24 cellular contexts compared by ENCODE assay signal in genomic region chr2:199395311-199395710, GRCh38.
DNase-seq lines count a peak whose midpoint lies in the region; ATAC-seq and TF ChIP-seq lines count a peak whose summit lies in the region.
"Had no signal": no experiment of that assay in that cellular context is flagged by ENCODE, and none has a peak within 500 bp of the region (broad histone marks: within the 10 kb centered on the region; RNA-seq: fewer than 3 reads in every experiment).

No MANE protein-coding gene starts in this region.

- no peaks in the 10 kb centered on the region for H3K9me1 ChIP-seq in IMR-90 (ENCODE audit: insufficient read depth, low read length)

- H2AK5ac ChIP-seq in IMR-90 (ENCODE audit: low read depth, low read length) = no peak overlapping the region

- H2AFZ ChIP-seq in IMR-90 (replicated peaks; ENCODE audit: low read length, poor library complexity) = no peak overlapping the region

- in situ Hi-C loops in IMR-90 (cut with MboI; ENCODE audit: low sequenced_read_pairs) = no loop called here

- H2BK15ac ChIP-seq in IMR-90 (ENCODE audit: low read depth, low read length) = no peak overlapping the region

- no peak overlapping the region for H3K56ac ChIP-seq in IMR-90 (ENCODE audit: extremely low read depth, insufficient read depth, low read length)

- CTCF ChIA-PET in IMR-90 (lab: Yijun Ruan, JAX) = no interaction called here

- H3K14ac ChIP-seq in IMR-90 (replicated peaks; ENCODE audit: low read depth, low read length) = no peak overlapping the region

- DNase-seq in IMR-90 (peak; percentile 11), amniotic epithelial cell (ENCODE audit: low read depth) (peak; percentile 42), astrocyte of the hippocampus (ENCODE audit: low read depth, low spot score) (peak; percentile 54), fibroblast of pulmonary artery (ENCODE audit: low read depth) (peak; percentile 10), sigmoid colon (no peak), SKM-1 (lab: John Stamatoyannopoulos, UW; ENCODE audit: unreplicated experiment) (no peak), pons (ENCODE audit: low spot score) (no peak), T1000 (lab: John Stamatoyannopoulos, UW) (no peak)
- DNase-seq: 8988T; ACHN; AML-193; BE2C; CD4-positive, alpha-beta T cell; CD8-positive, alpha-beta memory T cell; DMS 273 treated with DMSO at 0.1 percent for 48 hours; DMS79; EL; GDM1; GOT3; HFFc6 had no signal

- no peaks in the 10 kb centered on the region for H3K9me3 ChIP-seq in IMR-90 (ENCODE audit: control insufficient read depth, insufficient read depth, low read length)
- no peaks in the 10 kb centered on the region for H3K9me3 ChIP-seq in sigmoid colon
- H3K9me3 ChIP-seq: A549; BE2C; BLaER1 treated with 17β-estradiol and CSF1 and Interleukin-3, amounts not matched to agents 10 nM and 100 nM; HAP-1 had no signal

- no peaks in the 10 kb centered on the region; a peak in 1 of 4 replicates for H3K79me1 ChIP-seq in IMR-90 (ENCODE audit: low read depth in 1 of 2, low read length in 2 of 2)

- no peak overlapping the region for H2AK9ac ChIP-seq in IMR-90 (replicated peaks; ENCODE audit: low read depth, low read length, poor library complexity)

- no peak overlapping the region for H3K4ac ChIP-seq in IMR-90 (ENCODE audit: low read depth, low read length)

- H3K27me3 ChIP-seq in IMR-90 (ENCODE audit: control insufficient read depth, insufficient read depth, low read length) (no peaks in the 10 kb centered on the region), sigmoid colon (no peaks in the 10 kb centered on the region)
- H3K27me3 ChIP-seq: BE2C; BLaER1 treated with 17β-estradiol and CSF1 and Interleukin-3, amounts not matched to agents 10 nM and 100 nM had no signal

- H3K4me1 ChIP-seq in IMR-90 (ENCODE audit: control insufficient read depth, insufficient read depth, low read length) = peaks cover 2% of the 10 kb centered on the region; the same call in 1 of the 2 replicates
- H3K4me1 ChIP-seq in sigmoid colon = no peaks in the 10 kb centered on the region
- H3K4me1 ChIP-seq: A549; BLaER1 treated with 17β-estradiol and CSF1 and Interleukin-3, amounts not matched to agents 10 nM and 100 nM; HAP-1 had no signal

- H4K5ac ChIP-seq in IMR-90 (ENCODE audit: low read depth, low read length) = no peak overlapping the region

- H3K27ac ChIP-seq in IMR-90 (ENCODE audit: insufficient read depth, low read length) = no peak overlapping the region
- no peak overlapping the region for H3K27ac ChIP-seq in sigmoid colon
- H3K27ac ChIP-seq: A549; BLaER1 treated with 17β-estradiol and CSF1 and Interleukin-3, amounts not matched to agents 10 nM and 100 nM had no signal

- no peak overlapping the region for H4K8ac ChIP-seq in IMR-90 (ENCODE audit: low read depth in 2 of 2, low read length in 2 of 2)

- POLR2A ChIA-PET in IMR-90 (lab: Charles Lee; ENCODE audit: unreplicated experiment) = no interaction called here

- H2BK5ac ChIP-seq in IMR-90 (ENCODE audit: low read depth, low read length, poor library complexity, severe bottlenecking) = no peak overlapping the region

- H2BK20ac ChIP-seq in IMR-90 (ENCODE audit: low read depth, low read length) = no peak overlapping the region

- H3K36me3 ChIP-seq in IMR-90 (ENCODE audit: control insufficient read depth, insufficient read depth, low read length) (peaks cover 3% of the 10 kb centered on the region; the same call in 1 of the 2 replicates), sigmoid colon (no peaks in the 10 kb centered on the region)
- H3K36me3 ChIP-seq: BE2C; BLaER1 treated with 17β-estradiol and CSF1 and Interleukin-3, amounts not matched to agents 10 nM and 100 nM; HAP-1 had no signal

- BruUV-seq in IMR-90 (replicated peaks; lab: Mats Ljungman, UMichigan) = no TSS peak

- H4K91ac ChIP-seq in IMR-90 (ENCODE audit: insufficient read depth, low read depth, low read length) = no peak overlapping the region

- H3K23ac ChIP-seq in IMR-90 (ENCODE audit: low read depth, low read length) = no peak overlapping the region

- H3K4me3 ChIP-seq in IMR-90 (ENCODE audit: insufficient read depth, low read depth, low read length) (no peak overlapping the region), fibroblast of pulmonary artery (replicated peaks; ENCODE audit: low read depth, low read length) (no peak overlapping the region), sigmoid colon (no peak overlapping the region)
- H3K4me3 ChIP-seq: A549; BLaER1 treated with 17β-estradiol and CSF1 and Interleukin-3, amounts not matched to agents 10 nM and 100 nM; GM12878; HAP-1 had no signal

- no peak for TF ChIP-seq CTCF in IMR-90 (conservative IDR thresholded peaks at IDR 0.05; ENCODE audit: low read depth, low read length)
- no peak for TF ChIP-seq CTCF in fibroblast of pulmonary artery (IDR thresholded peaks at IDR 0.05; ENCODE audit: low read length, missing control alignments)
- TF ChIP-seq CTCF in sigmoid colon (IDR thresholded peaks at IDR 0.05) = no peak

- H3K18ac ChIP-seq in IMR-90 (ENCODE audit: low read depth, low read length) = no peak overlapping the region

- no peak overlapping the region for H3K4me2 ChIP-seq in IMR-90 (ENCODE audit: low read depth, low read length)
- H3K4me2 ChIP-seq: A549; BLaER1 treated with 17β-estradiol and CSF1 and Interleukin-3, amounts not matched to agents 10 nM and 100 nM had no signal

- no peak for TF ChIP-seq EP300 in sigmoid colon (IDR thresholded peaks at IDR 0.05)

- no peaks in the 10 kb centered on the region for H4K20me1 ChIP-seq in IMR-90 (ENCODE audit: insufficient read depth, low read length)
- H4K20me1 ChIP-seq: BLaER1 treated with 17β-estradiol and CSF1 and Interleukin-3, amounts not matched to agents 10 nM and 100 nM had no signal

- H2BK120ac ChIP-seq in IMR-90 (ENCODE audit: low read depth, low read length) = no peak overlapping the region

- no peak for TF ChIP-seq POLR2A in IMR-90 (IDR thresholded peaks at IDR 0.05; ENCODE audit: low read depth, low read length)
- TF ChIP-seq POLR2A in sigmoid colon (IDR thresholded peaks at IDR 0.05) = no peak

- ATAC-seq in IMR-90 (ENCODE audit: low read depth) = no peak
- ATAC-seq: A549, GM12878 had no signal

- intact Hi-C loops in IMR-90 (cut with micrococcal nuclease) = no loop called here
- intact Hi-C loops in sigmoid colon (cut with DNase I) = no loop called here

- TF ChIP-seq RAD21 in IMR-90 (IDR thresholded peaks at IDR 0.05; ENCODE audit: low read length) = no peak

- no peak overlapping the region for H3K9ac ChIP-seq in IMR-90 (ENCODE audit: low read depth, low read length)
- H3K9ac ChIP-seq: BLaER1 treated with 17β-estradiol and CSF1 and Interleukin-3, amounts not matched to agents 10 nM and 100 nM had no signal

- dilution Hi-C loops in IMR-90 (cut with HindIII; ENCODE audit: low sequenced_read_pairs, unreplicated experiment) = no loop called here

TF ChIP-seq in IMR-90, 13 proteins besides CTCF, POLR2A, EP300 and RAD21:
- no peak for TF ChIP-seq RFX5 (IDR thresholded peaks at IDR 0.05; ENCODE audit: low read depth, low read length)
- TF ChIP-seq CHD1 (IDR thresholded peaks at IDR 0.05; ENCODE audit: low read depth, low read length) = no peak
- no peak for TF ChIP-seq USF2 (IDR thresholded peaks at IDR 0.05; ENCODE audit: low read depth, low read length)
- no peak for TF ChIP-seq SMC3 (IDR thresholded peaks at IDR 0.05; ENCODE audit: low read depth, low read length)
- no peak for TF ChIP-seq NFE2L2 (IDR thresholded peaks at IDR 0.05; ENCODE audit: low read depth, low read length)
- no peak for TF ChIP-seq CEBPB (IDR thresholded peaks at IDR 0.05; ENCODE audit: low read depth, low read length)
- no peak for TF ChIP-seq MAZ (IDR thresholded peaks at IDR 0.05; ENCODE audit: borderline replicate concordance, low read depth, low read length)
- no peak for TF ChIP-seq ELK1 (IDR thresholded peaks at IDR 0.05; ENCODE audit: borderline replicate concordance, low read depth, low read length)
- TF ChIP-seq MAFK (IDR thresholded peaks at IDR 0.05; ENCODE audit: low read depth, low read length) = no peak
- TF ChIP-seq BHLHE40 (IDR thresholded peaks at IDR 0.05; ENCODE audit: low read depth, low read length) = no peak
- TF ChIP-seq FOS (IDR thresholded peaks at IDR 0.05; ENCODE audit: low read depth, low read length) = no peak
- TF ChIP-seq MXI1 (IDR thresholded peaks at IDR 0.05; ENCODE audit: borderline replicate concordance, low read depth, low read length) = no peak

Comparison
In these comparisons a context has a peak if more than half of its experiments do, and no peak if none do; other contexts are left out.
1. DNase-seq: peak in IMR-90 (single experiment), amniotic epithelial cell (single experiment), astrocyte of the hippocampus (single experiment) and fibroblast of pulmonary artery (single experiment); none in sigmoid colon (single experiment), SKM-1 (single experiment), pons (single experiment) and T1000 (single experiment).